Comparison of ENCODE assay signal across 28 cellular contexts in genomic region chr9:92397853-92398252, GRCh38. TPM values are rescaled to one million over a fixed set of nuclear protein-coding genes. Genes with fewer than 3 reads are reported as not detected.
"Had no signal": no experiment of that assay in that cellular context is flagged by ENCODE, and none has a peak within 500 bp of the region (broad histone marks: within the 10 kb centered on the region; RNA-seq: fewer than 3 reads in every experiment).

No MANE protein-coding gene starts in this region.

- H3K27ac ChIP-seq: HL-60, KMS-11, SJCRH30 had no signal

- H3K4me1 ChIP-seq: SJCRH30 had no signal

- H3K27me3 ChIP-seq: SJCRH30 had no signal

- DNase-seq: Kasumi-1; MV-4-11; NCI-H1048; NCI-H1105; NCI-H1417; NCI-H1436 treated with DMSO at 0.1 percent for 48 hours; NCI-H1694; NCI-H187 treated with DMSO at 0.1 percent for 48 hours; NCI-H2029 treated with DMSO at 0.1 percent for 48 hours; NCI-H2171 treated with DMSO at 0.1 percent for 48 hours; NCI-H345; NCI-H446 treated with DMSO at 0.1 percent for 48 hours; NCI-H510A treated with DMSO at 0.1 percent for 48 hours; NCI-H526 treated with DMSO at 0.1 percent for 48 hours; NCI-H748 treated with DMSO at 0.1 percent for 48 hours; NK-92 treated with Interleukin-12 subunit alpha and Interleukin-12 subunit beta, amount 100 ng/mL, for 24 hours; PC-3; SHP77 treated with DMSO at 0.1 percent for 48 hours; SJCRH30 had no signal

- H3K9ac ChIP-seq: KMS-11 had no signal

- ATAC-seq: K562, Panc1, PC-3, Right ventricle myocardium inferior, SK-N-SH treated with all-trans-retinoic acid at 6 μM for 48 hours had no signal

- H3K4me3 ChIP-seq: K562, SJCRH30 had no signal

RNA-seq across cellular contexts. Expression of gene OGN, which starts 6.5 kb away (rescaled TPM):
- total RNA-seq: MCF 10A, OCI-LY7, PC-3, SJCRH30 had no signal

RNA-seq across cellular contexts. Expression of gene OMD, which starts 26.4 kb away (rescaled TPM):
- total RNA-seq: K562, OCI-LY7, PC-3 had no signal
- polyA plus RNA-seq: IgD-negative memory B cell had no signal
